ENCODE assay signal across 1 cellular context in the genomic region with DNA sequence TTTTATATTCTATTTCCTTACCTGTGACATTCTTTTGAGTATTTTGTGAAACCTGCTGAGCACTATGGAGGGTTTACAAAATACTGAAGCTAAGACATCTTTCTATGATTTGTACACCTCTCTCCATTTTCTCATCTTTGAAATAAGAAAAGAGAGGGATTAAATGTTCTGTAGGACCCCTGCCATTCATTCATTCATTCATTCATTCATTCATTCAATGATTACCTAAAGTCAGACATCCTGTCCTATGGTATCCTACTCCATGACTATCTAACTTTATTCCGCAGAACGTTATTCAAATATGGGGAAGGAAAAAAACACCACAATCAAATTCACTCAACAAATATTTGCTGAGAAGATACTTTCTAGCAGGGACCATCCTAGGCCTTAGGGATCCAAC.
TF ChIP-seq lines count a peak whose summit lies in the region.

No MANE protein-coding gene starts in this region.

TF ChIP-seq in HepG2, 621 proteins besides CTCF, POLR2A, EP300 and RAD21 (continued from another document):
- no peak for TF ChIP-seq ZNF10 (CRISPR knock-in tag; IDR thresholded peaks at IDR 0.05; ENCODE audit: borderline replicate concordance, low read depth)
- no peak for TF ChIP-seq ZIK1 (CRISPR knock-in tag; IDR thresholded peaks at IDR 0.05; ENCODE audit: borderline replicate concordance, low read depth)
- 0 out of 2 replicates have a peak, but pooled peaks have one; percentile 52 for TF ChIP-seq ZNF24 (IDR thresholded peaks at IDR 0.05)
- TF ChIP-seq SMC3 (IDR thresholded peaks at IDR 0.05; ENCODE audit: low read length), result no peak
- TF ChIP-seq, protein P1, sequence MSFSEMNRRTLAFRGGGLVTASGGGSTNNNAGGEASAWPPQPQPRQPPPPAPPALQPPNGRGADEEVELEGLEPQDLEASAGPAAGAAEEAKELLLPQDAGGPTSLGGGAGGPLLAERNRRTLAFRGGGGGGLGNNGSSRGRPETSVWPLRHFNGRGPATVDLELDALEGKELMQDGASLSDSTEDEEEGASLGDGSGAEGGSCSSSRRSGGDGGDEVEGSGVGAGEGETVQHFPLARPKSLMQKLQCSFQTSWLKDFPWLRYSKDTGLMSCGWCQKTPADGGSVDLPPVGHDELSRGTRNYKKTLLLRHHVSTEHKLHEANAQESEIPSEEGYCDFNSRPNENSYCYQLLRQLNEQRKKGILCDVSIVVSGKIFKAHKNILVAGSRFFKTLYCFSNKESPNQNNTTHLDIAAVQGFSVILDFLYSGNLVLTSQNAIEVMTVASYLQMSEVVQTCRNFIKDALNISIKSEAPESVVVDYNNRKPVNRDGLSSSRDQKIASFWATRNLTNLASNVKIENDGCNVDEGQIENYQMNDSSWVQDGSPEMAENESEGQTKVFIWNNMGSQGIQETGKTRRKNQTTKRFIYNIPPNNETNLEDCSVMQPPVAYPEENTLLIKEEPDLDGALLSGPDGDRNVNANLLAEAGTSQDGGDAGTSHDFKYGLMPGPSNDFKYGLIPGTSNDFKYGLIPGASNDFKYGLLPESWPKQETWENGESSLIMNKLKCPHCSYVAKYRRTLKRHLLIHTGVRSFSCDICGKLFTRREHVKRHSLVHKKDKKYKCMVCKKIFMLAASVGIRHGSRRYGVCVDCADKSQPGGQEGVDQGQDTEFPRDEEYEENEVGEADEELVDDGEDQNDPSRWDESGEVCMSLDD (CRISPR knock-in tag; IDR thresholded peaks at IDR 0.05; ENCODE audit: borderline replicate concordance), result no peak
- TF ChIP-seq ZBTB26 (CRISPR knock-in tag; IDR thresholded peaks at IDR 0.05; ENCODE audit: borderline replicate concordance), result no peak
- TF ChIP-seq CEBPG (CRISPR knock-in tag; IDR thresholded peaks at IDR 0.05), result no peak
TF ChIP-seq in HepG2: peak in this region for 1.
